9 cellular contexts compared by ENCODE assay signal in the genomic region with DNA sequence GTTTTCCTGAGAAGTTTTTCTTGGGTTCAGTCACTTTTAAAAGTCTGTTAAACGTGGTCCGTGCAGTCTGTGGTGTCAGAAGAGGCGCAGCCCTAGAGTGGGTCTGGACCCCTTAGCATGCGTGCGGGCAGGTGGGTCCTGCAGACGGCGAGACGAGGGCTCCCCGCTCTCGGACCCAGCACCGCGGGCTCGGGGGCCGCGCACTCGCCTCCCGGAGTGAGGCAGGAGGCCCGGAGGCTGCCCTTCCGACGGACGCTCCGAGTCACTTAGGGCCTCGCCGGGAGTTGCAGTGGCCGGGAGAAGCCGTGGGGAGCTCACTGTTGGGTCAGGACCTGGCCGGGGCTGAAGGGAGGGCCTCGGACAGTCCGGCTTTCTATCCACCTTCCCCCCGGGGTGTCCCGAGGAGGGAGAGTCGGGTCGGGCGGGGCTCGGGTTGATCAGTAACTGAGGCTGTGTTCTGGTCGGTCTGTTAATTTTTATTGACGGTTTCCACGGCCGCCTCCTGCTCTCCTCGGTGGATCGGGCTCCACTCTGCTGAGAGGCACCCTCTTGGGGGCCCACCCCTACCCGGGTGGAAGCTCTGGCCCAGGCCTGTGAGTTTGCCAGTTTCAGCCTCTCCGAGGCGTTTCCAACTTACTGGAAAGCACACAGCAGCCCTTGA. TPM values are rescaled to one million over a fixed set of nuclear protein-coding genes. Genes with fewer than 3 reads are reported as not detected.
DNase-seq lines count a peak whose midpoint lies in the region; ATAC-seq and TF ChIP-seq lines count a peak whose summit lies in the region.
"Had no signal": no experiment of that assay in that cellular context is flagged by ENCODE, and none has a peak within 500 bp of the region (broad histone marks: within the 10 kb centered on the region; RNA-seq: fewer than 3 reads in every experiment).

No MANE protein-coding gene starts in this region.

- in situ Hi-C loops in ACHN (cut with HindIII; ENCODE audit: low pct_ligation_motif_present, low pct_unique_long_range_greater_than_20kb, low sequenced_read_pairs), result no loop called here

- ATAC-seq in lung (ENCODE audit: insufficient read depth, low FRiP score) (no peak), HG02938 (IDR thresholded peaks at IDR 0.05; ENCODE audit: unreplicated experiment) (no peak)

- H3K27ac Mint-ChIP-seq in brain, result peak overlapping the region; percentile 89 to 94 (median 92)

- peak overlapping the region; percentile 83 for H3K4me3 ChIP-seq in lung
- H3K4me3 ChIP-seq in uterus, result peak overlapping the region; percentile 87 to 99

- no peak for TF ChIP-seq POLR2A in uterus (IDR thresholded peaks at IDR 0.05)

- H3K27me3 Mint-ChIP-seq in brain, result peaks cover 3% of the 10 kb centered on the region

- 0 to 1% methylated on average over 43 to 44 of the region's 44 CpGs for WGBS in lung, 2 donors

- H3K27ac ChIP-seq in lung (ENCODE audit: low read depth in 1 of 2, low read length in 1 of 2), result peak overlapping the region; percentile 87 to 92
- H3K27ac ChIP-seq in uterus, result peak overlapping the region; percentile 96 to 99

- H3K9me3 Mint-ChIP-seq in brain, result peaks cover 0 to 4% (median 0%) of the 10 kb centered on the region in 5 experiments

- peaks cover 52% of the 10 kb centered on the region for H3K4me1 Mint-ChIP-seq in brain

- H3K36me3 ChIP-seq in lung (ENCODE audit: control insufficient read depth in 2 of 2, insufficient read depth in 2 of 2, low read length in 2 of 2) (peaks cover 0 to 21% of the 10 kb centered on the region in 2 donors), uterus (no peaks in the 10 kb centered on the region)

- peak overlapping the region; percentile 95 to 97 (median 96) for H3K4me3 Mint-ChIP-seq in brain

- H3K9me3 ChIP-seq in lung (ENCODE audit: control insufficient read depth in 2 of 2, insufficient read depth in 1 of 2, low read length in 1 of 2), result no peaks in the 10 kb centered on the region
- H3K9me3 ChIP-seq in uterus, result no peaks in the 10 kb centered on the region

- H3K27me3 ChIP-seq in lung (ENCODE audit: control insufficient read depth, insufficient read depth) (no peaks in the 10 kb centered on the region), uterus (no peaks in the 10 kb centered on the region)

- intact Hi-C loops in uterus (cut with DNase I; ENCODE audit: low total_unique reads), result no loop called here

- H3K4me1 ChIP-seq in lung (ENCODE audit: control insufficient read depth in 2 of 2, insufficient read depth in 2 of 2, low read length in 2 of 2) (peaks cover 21 to 35% of the 10 kb centered on the region in 2 donors), uterus (peaks cover 32 to 46% of the 10 kb centered on the region in 2 donors)

- DNase-seq in ACHN (peak; percentile 78), HK-2 (ENCODE audit: unreplicated experiment) (peak; percentile 82), lung (ENCODE audit: low spot score) (no peak), uterus (no peak), mesenteric fat pad (ENCODE audit: low spot score) (no peak)
- DNase-seq in activated CD8-positive, alpha-beta memory T cell treated with anti-CD3 and anti-CD28 coated beads, Interleukin-2, amount 50 U/mL, for 48 hours, result no peak

- no peak for TF ChIP-seq CTCF in brain (conservative IDR thresholded peaks at IDR 0.05)
- TF ChIP-seq CTCF in lung (IDR thresholded peaks at IDR 0.05; ENCODE audit: control extremely low read depth, extremely low read depth), result no peak
- TF ChIP-seq CTCF in uterus (IDR thresholded peaks at IDR 0.05), result no peak

- H3K36me3 Mint-ChIP-seq in brain, result peaks cover 26% of the 10 kb centered on the region

RNA-seq across cellular contexts. Expression of gene PTBP1, which starts 1.3 kb away (rescaled TPM):
- polyA plus RNA-seq in brain (ENCODE audit: insufficient read depth, low read depth, low replicate concordance) (436 TPM), lung (100 to 1,000 TPM; 112 to 150 TPM)
- total RNA-seq in lung (100 to 1,000 TPM; 256 to 321 TPM), uterus (100 to 1,000 TPM in 2 of 4 donors, 10 to 100 TPM in 2; 45.0 to 278 (median 106) TPM), mesenteric fat pad (236 TPM)

RNA-seq across cellular contexts. Expression of gene PLPPR3, which starts 23.2 kb away (rescaled TPM):
- 86.2 TPM for polyA plus RNA-seq in brain (ENCODE audit: insufficient read depth, low read depth, low replicate concordance)
- total RNA-seq in lung, result 10 to 100 TPM in 1 of 2 donors, 1 to 10 TPM in 1; 8.1 to 14.1 TPM
- polyA plus RNA-seq in lung, result 1 to 10 TPM in 1 of 2 donors, under 1 TPM in 1; 0.91 to 4.2 TPM
- 1 to 10 TPM in 1 of 4 donors, not detected in 3; 3.4 TPM for total RNA-seq in uterus
- not detected for total RNA-seq in mesenteric fat pad

RNA-seq across cellular contexts. Expression of gene AZU1, which starts 29.1 kb away (rescaled TPM):
- 1.4 TPM for polyA plus RNA-seq in brain (ENCODE audit: insufficient read depth, low read depth, low replicate concordance)
- total RNA-seq in lung, result 1 to 10 TPM; 2.1 to 9.8 TPM
- 1 to 10 TPM; 2.0 to 6.7 TPM for polyA plus RNA-seq in lung
- 1 to 10 TPM in 1 of 4 donors, under 1 TPM in 1, not detected in 2; 0.85 to 2.6 TPM for total RNA-seq in uterus
- 0.39 TPM for total RNA-seq in mesenteric fat pad
- total RNA-seq: lung microvascular endothelial cell had no signal

RNA-seq across cellular contexts. Expression of gene PRTN3, which starts 42.3 kb away (rescaled TPM):
- polyA plus RNA-seq in brain (ENCODE audit: insufficient read depth, low read depth, low replicate concordance) (0.34 TPM), lung (10 to 100 TPM in 1 of 2 donors, under 1 TPM in 1; 0.85 to 18.5 TPM)
- total RNA-seq in lung (10 to 100 TPM in 1 of 2 donors, under 1 TPM in 1; 0.58 to 23.3 TPM), uterus (1 to 10 TPM in 1 of 4 donors, not detected in 3; 2.9 TPM), mesenteric fat pad (0.32 TPM)
- total RNA-seq: lung microvascular endothelial cell had no signal

RNA-seq across cellular contexts. Expression of gene MISP, which starts 47.6 kb away (rescaled TPM):
- 24.7 TPM for polyA plus RNA-seq in brain (ENCODE audit: insufficient read depth, low read depth, low replicate concordance)
- total RNA-seq in lung, result 10 to 100 TPM; 14.9 to 23.6 TPM
- 10 to 100 TPM; 20.5 to 23.7 TPM for polyA plus RNA-seq in lung
- 1 to 10 TPM in 1 of 4 donors, under 1 TPM in 3; 0.26 to 5.5 (median 0.39) TPM for total RNA-seq in uterus
- 0.67 TPM for total RNA-seq in mesenteric fat pad

Comparison
In these comparisons a context has a peak if more than half of its experiments do, and no peak if none do; other contexts are left out.
1. DNase-seq: peak in ACHN (single experiment) and HK-2 (single experiment); none in lung (single experiment), uterus (0 of 2), mesenteric fat pad (single experiment) and activated CD8-positive, alpha-beta memory T cell treated with anti-CD3 and anti-CD28 coated beads, Interleukin-2, amount 50 U/mL, for 48 hours (single experiment).